In genomic region chr9:88835038-88835466, GRCh38 we compare ENCODE assay signal across 10 cellular contexts.
DNase-seq lines count a peak whose midpoint lies in the region; ATAC-seq and TF ChIP-seq lines count a peak whose summit lies in the region.
"Had no signal": no experiment of that assay in that cellular context is flagged by ENCODE, and none has a peak within 500 bp of the region (broad histone marks: within the 10 kb centered on the region; RNA-seq: fewer than 3 reads in every experiment).

No MANE protein-coding gene starts in this region.

- intact Hi-C loops in transverse colon (cut with DNase I; ENCODE audit: low total_unique reads): no loop called here

- H3K27ac ChIP-seq in transverse colon: no peak overlapping the region
- H3K27ac ChIP-seq: C4-2B, SJSA1 had no signal

- DNase-seq in activated naive CD4-positive, alpha-beta T cell (lab: John Stamatoyannopoulos, UW): no peak
- no peak for DNase-seq in LoVo (ENCODE audit: low spot score)
- DNase-seq in transverse colon: no peak
- no peak for DNase-seq in activated CD4-positive, alpha-beta T cell treated with anti-CD3 and anti-CD28 coated beads for 4 hours

- peak overlapping the region; percentile 60 for H3K4me3 Mint-ChIP-seq in activated naive CD4-positive, alpha-beta T cell treated with anti-CD3 and anti-CD28 coated beads, Interleukin-2, amount 50 U/mL, for 24 hours
- H3K4me3 Mint-ChIP-seq in activated naive CD8-positive, alpha-beta T cell: peak overlapping the region; percentile 21
- H3K4me3 Mint-ChIP-seq in stimulated activated naive CD8-positive, alpha-beta T cell treated with anti-CD3 and anti-CD28 coated beads, Interleukin-15, Interleukin-2, amounts not matched to agents 100 ng/mL and 50 ng/mL, for 24 hours: peak overlapping the region; percentile 32

- H3K27me3 ChIP-seq in transverse colon: peaks cover 8% of the 10 kb centered on the region
- H3K27me3 ChIP-seq: SJSA1 had no signal

- H3K4me1 ChIP-seq in transverse colon: peaks cover 0 to 11% (median 2%) of the 10 kb centered on the region in 4 donors

- H3K4me1 Mint-ChIP-seq in activated naive CD4-positive, alpha-beta T cell treated with anti-CD3 and anti-CD28 coated beads, Interleukin-2, amount 50 U/mL, for 24 hours: peaks cover 27% of the 10 kb centered on the region
- peaks cover 26% of the 10 kb centered on the region for H3K4me1 Mint-ChIP-seq in activated naive CD8-positive, alpha-beta T cell (ENCODE audit: low read depth)
- H3K4me1 Mint-ChIP-seq in stimulated activated naive CD8-positive, alpha-beta T cell treated with anti-CD3 and anti-CD28 coated beads, Interleukin-15, Interleukin-2, amounts not matched to agents 100 ng/mL and 50 ng/mL, for 24 hours (ENCODE audit: low read depth): peaks cover 29% of the 10 kb centered on the region

- H3K4me3 ChIP-seq in transverse colon: no peak overlapping the region
- H3K4me3 ChIP-seq: SJSA1 had no signal

- peaks cover 55% of the 10 kb centered on the region for H3K27me3 Mint-ChIP-seq in activated naive CD4-positive, alpha-beta T cell treated with anti-CD3 and anti-CD28 coated beads, Interleukin-2, amount 50 U/mL, for 24 hours
- H3K27me3 Mint-ChIP-seq in activated naive CD8-positive, alpha-beta T cell: peaks cover 56% of the 10 kb centered on the region
- peaks cover 81% of the 10 kb centered on the region for H3K27me3 Mint-ChIP-seq in stimulated activated naive CD8-positive, alpha-beta T cell treated with anti-CD3 and anti-CD28 coated beads, Interleukin-15, Interleukin-2, amounts not matched to agents 100 ng/mL and 50 ng/mL, for 24 hours

- H3K9me3 Mint-ChIP-seq in activated naive CD4-positive, alpha-beta T cell treated with anti-CD3 and anti-CD28 coated beads, Interleukin-2, amount 50 U/mL, for 24 hours: no peaks in the 10 kb centered on the region
- no peaks in the 10 kb centered on the region for H3K9me3 Mint-ChIP-seq in activated naive CD8-positive, alpha-beta T cell (ENCODE audit: low read depth)
- no peaks in the 10 kb centered on the region for H3K9me3 Mint-ChIP-seq in stimulated activated naive CD8-positive, alpha-beta T cell treated with anti-CD3 and anti-CD28 coated beads, Interleukin-15, Interleukin-2, amounts not matched to agents 100 ng/mL and 50 ng/mL, for 24 hours

- ATAC-seq in HG03460 (IDR thresholded peaks at IDR 0.05; ENCODE audit: unreplicated experiment): peak; percentile 94

- H3K27ac Mint-ChIP-seq in activated naive CD4-positive, alpha-beta T cell treated with anti-CD3 and anti-CD28 coated beads, Interleukin-2, amount 50 U/mL, for 24 hours: peak overlapping the region; percentile 75
- H3K27ac Mint-ChIP-seq in activated naive CD8-positive, alpha-beta T cell: no peak overlapping the region
- peak overlapping the region; percentile 43 for H3K27ac Mint-ChIP-seq in stimulated activated naive CD8-positive, alpha-beta T cell treated with anti-CD3 and anti-CD28 coated beads, Interleukin-15, Interleukin-2, amounts not matched to agents 100 ng/mL and 50 ng/mL, for 24 hours

- in situ Hi-C loops in transverse colon (cut with MboI; ENCODE audit: low pct_ligation_motif_present in 1 of 4, low pct_unique_long_range_greater_than_20kb in 1 of 4, low sequenced_read_pairs in 3 of 4): no loop called here

- no peaks in the 10 kb centered on the region for H3K9me3 ChIP-seq in transverse colon
- H3K9me3 ChIP-seq: SJSA1 had no signal

- H3K36me3 Mint-ChIP-seq in activated naive CD4-positive, alpha-beta T cell treated with anti-CD3 and anti-CD28 coated beads, Interleukin-2, amount 50 U/mL, for 24 hours: no peaks in the 10 kb centered on the region
- H3K36me3 Mint-ChIP-seq in activated naive CD8-positive, alpha-beta T cell: peaks cover 3% of the 10 kb centered on the region
- no peaks in the 10 kb centered on the region for H3K36me3 Mint-ChIP-seq in stimulated activated naive CD8-positive, alpha-beta T cell treated with anti-CD3 and anti-CD28 coated beads, Interleukin-15, Interleukin-2, amounts not matched to agents 100 ng/mL and 50 ng/mL, for 24 hours (ENCODE audit: low read depth)

- no peak for TF ChIP-seq CTCF in transverse colon (IDR thresholded peaks at IDR 0.05)

- no peak for TF ChIP-seq POLR2A in transverse colon (IDR thresholded peaks at IDR 0.05)

- TF ChIP-seq EP300 in transverse colon (IDR thresholded peaks at IDR 0.05; ENCODE audit: low read depth): no peak

- H3K36me3 ChIP-seq in transverse colon: no peaks in the 10 kb centered on the region
- H3K36me3 ChIP-seq: SJSA1 had no signal

- 53 to 88% methylated on average over 1 of the region's 1 CpG for WGBS in transverse colon (ENCODE audit: low coverage in 1 of 2), 2 donors
